Comparison of ENCODE assay signal across 27 cellular contexts in the genomic region with DNA sequence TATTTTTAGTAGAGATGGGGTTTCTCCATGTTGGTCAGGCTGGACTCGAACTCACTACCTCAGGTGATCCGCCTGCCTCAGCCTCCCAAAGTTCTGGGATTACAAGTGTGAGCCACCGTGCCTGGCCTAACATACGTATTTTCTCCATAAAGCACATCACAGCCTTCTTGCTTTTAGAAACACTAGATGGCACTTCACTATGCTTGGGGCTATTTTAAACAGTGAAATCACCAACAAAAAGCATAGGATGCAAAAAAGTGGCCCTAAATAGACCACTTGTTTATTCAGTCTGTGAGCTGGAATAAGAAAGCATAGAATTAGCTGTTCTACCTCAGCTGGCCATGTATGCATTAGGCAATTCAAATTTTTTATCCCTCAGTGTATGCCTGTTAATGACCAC. TPM values are rescaled to one million over a fixed set of nuclear protein-coding genes. Genes with fewer than 3 reads are reported as not detected.
DNase-seq lines count a peak whose midpoint lies in the region; ATAC-seq and TF ChIP-seq lines count a peak whose summit lies in the region.
"Had no signal": no experiment of that assay in that cellular context is flagged by ENCODE, and none has a peak within 500 bp of the region (broad histone marks: within the 10 kb centered on the region; RNA-seq: fewer than 3 reads in every experiment).

No MANE protein-coding gene starts in this region.

- H3K27me3 ChIP-seq in heart right ventricle (no peaks in the 10 kb centered on the region), SJSA1 (replicated peaks) (no peaks in the 10 kb centered on the region), foreskin keratinocyte (no peaks in the 10 kb centered on the region)
- H3K27me3 ChIP-seq: gastrocnemius medialis, neutrophil, suprapubic skin had no signal

- H3K36me3 ChIP-seq in heart right ventricle: peaks cover 0 to 19% (median 0%) of the 10 kb centered on the region in 9 donors
- H3K36me3 ChIP-seq in SJSA1: peaks cover 54% of the 10 kb centered on the region
- H3K36me3 ChIP-seq: gastrocnemius medialis, neutrophil, suprapubic skin had no signal

- H3K9me3 ChIP-seq in heart right ventricle (peaks cover 0 to 6% (median 0%) of the 10 kb centered on the region in 11 donors), SJSA1 (replicated peaks) (peaks cover 4% of the 10 kb centered on the region; the same call in 1 of the 2 replicates)
- H3K9me3 ChIP-seq: gastrocnemius medialis, neutrophil, suprapubic skin had no signal

- ATAC-seq in heart right ventricle: peak in 1 of 8 donors; percentile 47
- ATAC-seq in left cardiac atrium: no peak
- ATAC-seq in foreskin keratinocyte: no peak
- ATAC-seq in GM18907 (IDR thresholded peaks at IDR 0.05; ENCODE audit: unreplicated experiment): no peak
- ATAC-seq: gastrocnemius medialis, GM12878, Right ventricle myocardium inferior had no signal

- intact Hi-C loops in heart right ventricle (cut with DNase I) (loop anchor here in 2 of 10 donors (5.0 to 10.0 kb wide), 2 partner anchors 48 to 216 kb away; partner anchors contain the start of gene PRICKLE2 (in 1 of the 2)), left cardiac atrium (cut with DNase I) (no loop called here)

- H3K4me3 ChIP-seq in heart right ventricle (no peak overlapping the region), SJSA1 (no peak overlapping the region)
- H3K4me3 ChIP-seq: gastrocnemius medialis, GM12878, skin epidermis, suprapubic skin had no signal

- DNase-seq in heart right ventricle (no peak), left cardiac atrium (no peak), SJSA1 (ENCODE audit: low read depth in 1 of 2, low spot score in 2 of 2) (no peak), foreskin keratinocyte (no peak), SW 1271 (lab: John Stamatoyannopoulos, UW) (no peak), SK-N-DZ (ENCODE audit: low spot score) (no peak), NOMO-1 (lab: John Stamatoyannopoulos, UW; ENCODE audit: unreplicated experiment in 2 of 2) (no peak)
- DNase-seq: activated CD4-positive, CD25-positive, alpha-beta regulatory T cell treated with anti-CD3 and anti-CD28 coated beads, Interleukin-2, amount 50 U/mL, for 72 hours; activated gamma-delta T cell; Calu3; effector CD4-positive, alpha-beta T cell; erythroblast; gastrocnemius medialis; kidney; NCI-H1105; NCI-H2029 treated with DMSO at 0.1 percent for 48 hours; NCI-H345; NCI-H748 treated with DMSO at 0.1 percent for 48 hours; stimulated activated CD4-positive, alpha-beta T cell treated with anti-CD3 and anti-CD28 coated beads, Interleukin-1b, Interleukin-23, amount 100 ng/mL, for 48 hours had no signal

- WGBS in heart right ventricle, 2 donors: 92 to 93% methylated on average over 4 of the region's 4 CpGs

- H3K27ac ChIP-seq in heart right ventricle: no peak overlapping the region
- peak overlapping the region; percentile 52; the same call in 1 of the 2 replicates for H3K27ac ChIP-seq in SJSA1
- no peak overlapping the region for H3K27ac ChIP-seq in foreskin keratinocyte
- H3K27ac ChIP-seq: gastrocnemius medialis, neutrophil, skin epidermis, suprapubic skin had no signal

- H3K4me1 ChIP-seq in heart right ventricle (peaks cover 0 to 10% (median 3%) of the 10 kb centered on the region in 9 donors), SJSA1 (replicated peaks) (peaks cover 58% of the 10 kb centered on the region), foreskin keratinocyte (peaks cover 21% of the 10 kb centered on the region)
- H3K4me1 ChIP-seq: gastrocnemius medialis, suprapubic skin had no signal

- TF ChIP-seq CTCF in heart right ventricle (IDR thresholded peaks at IDR 0.05) (peak in 5 of 9 donors; percentile 18 to 51 (median 37)), foreskin keratinocyte (conservative IDR thresholded peaks at IDR 0.05) (peak; percentile 30)

RNA-seq across cellular contexts. Expression of gene PRICKLE2, which starts 46.0 kb away (rescaled TPM):
- 10 to 100 TPM in 4 of 10 donors, 1 to 10 TPM in 6; 6.4 to 12.2 (median 8.4) TPM for total RNA-seq in heart right ventricle
- polyA plus RNA-seq in heart right ventricle: 1 to 10 TPM; 1.8 to 1.9 TPM
- total RNA-seq in left cardiac atrium: 10 to 100 TPM; 21.0 to 21.9 TPM
- 9.7 and 18.3 TPM in 2 replicates for total RNA-seq in SJSA1 (2014; rRNA removed; shearing (Covaris generic))
- total RNA-seq in foreskin keratinocyte: 6.3 and 8.4 TPM in 2 replicates
- 1.2 TPM in 2 replicates for polyA plus RNA-seq in foreskin keratinocyte
- polyA plus RNA-seq in SK-N-DZ (2014; cell fraction: cytosol; rRNA removed): 0.03 and 0.09 TPM in 2 replicates
- not detected in 2 replicates for polyA plus RNA-seq in SK-N-DZ (2014; cell fraction: nucleus; rRNA removed)
- total RNA-seq: T-helper 1 cell treated with Interleukin-12 subunit alpha and Interleukin-12 subunit beta and Interleukin-4 antibody, amounts not matched to agents 30 ng/mL and 1 ng/mL, for 36 hours had no signal
- polyA plus RNA-seq: CD14-positive monocyte had no signal
